ENCODE assay signal across 18 cellular contexts in the genomic region with DNA sequence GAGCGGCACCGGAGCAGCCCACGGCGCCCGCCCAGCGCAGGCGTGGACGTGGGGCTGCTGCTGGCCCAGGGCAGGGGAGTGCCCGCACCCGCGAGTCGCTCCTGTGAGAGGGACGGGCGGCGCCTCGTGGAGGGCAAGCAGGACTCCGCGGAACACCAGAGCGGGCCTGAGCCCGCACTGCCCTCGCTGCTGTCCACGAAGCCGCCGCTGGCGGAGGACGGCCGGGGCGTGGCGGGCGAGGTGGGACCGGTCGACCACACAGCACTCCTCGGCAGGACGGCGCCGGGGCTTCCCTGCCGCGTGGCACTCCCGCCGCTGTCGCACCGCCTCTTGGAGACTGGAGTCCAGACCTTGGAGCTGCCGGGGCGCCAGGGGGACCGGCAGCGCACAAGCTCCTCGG.
"Had no signal": no experiment of that assay in that cellular context is flagged by ENCODE, and none has a peak within 500 bp of the region (broad histone marks: within the 10 kb centered on the region; RNA-seq: fewer than 3 reads in every experiment).

No MANE protein-coding gene starts in this region.

- H3K4me3 Mint-ChIP-seq: immature natural killer cell, mesothelial cell of epicardium had no signal

- H3K27ac Mint-ChIP-seq: immature natural killer cell, mesothelial cell of epicardium had no signal

- H3K36me3 Mint-ChIP-seq: immature natural killer cell, mesothelial cell of epicardium had no signal

- H3K4me1 Mint-ChIP-seq: immature natural killer cell, mesothelial cell of epicardium had no signal

- DNase-seq: dermis blood vessel endothelial cell; dorsolateral prefrontal cortex; effector CD4-positive, alpha-beta T cell; effector memory CD4-positive, alpha-beta T cell; foreskin keratinocyte; hypothalamus; immature natural killer cell; islet precursor cell; kidney; kidney glomerular epithelial cell; left colon; left ventricle myocardium inferior; lower lobe of right lung; mesenchymal stem cell; mucosa of descending colon had no signal

- ATAC-seq: foreskin keratinocyte, gastroesophageal sphincter, left colon, left lobe of liver, mucosa of descending colon had no signal

- H3K9me3 Mint-ChIP-seq: immature natural killer cell, mesothelial cell of epicardium had no signal
